7 cellular contexts compared by ENCODE assay signal in genomic region chr10:71773221-71773971, GRCh38. TPM values are rescaled to one million over a fixed set of nuclear protein-coding genes. Genes with fewer than 3 reads are reported as not detected.
DNase-seq lines count a peak whose midpoint lies in the region; ATAC-seq, FAIRE-seq and TF ChIP-seq lines count a peak whose summit lies in the region.

Gene VSIR (minus strand): TSS chr10:71773520. CDS start chr10:71773439, 81 bp downstream.

- intact Hi-C loops in left colon (cut with DNase I, micrococcal nuclease), result loop anchor here in 1 of 2 donors (10.0 kb wide), 1 partner anchor 59 kb away; the partner anchor contains the start of gene C10orf105

- DNase-seq in GM12892 (ENCODE audit: insufficient read length), result peak; percentile 89
- peak; percentile 9 for DNase-seq in NCI-H2029 treated with DMSO at 0.1 percent for 48 hours (lab: John Stamatoyannopoulos, UW)
- peak; percentile 97 for DNase-seq in activated CD4-positive, alpha-beta T cell treated with anti-CD3 and anti-CD28 coated beads for 48 hours
- DNase-seq in left colon, result peak; percentile 83 to 91
- peak; percentile 96 to 98 for DNase-seq in stimulated activated CD4-positive, alpha-beta T cell treated with anti-CD3 and anti-CD28 coated beads, Interleukin-2, amount 100 ng/mL, for 24 hours

- peak within 1 kb of the TSS; percentile 91 for H3K27ac ChIP-seq in cingulate gyrus (ENCODE audit: low read depth, low read length)

- ATAC-seq in HG02840 (IDR thresholded peaks at IDR 0.05; ENCODE audit: low FRiP score, unreplicated experiment) (peak; percentile 43), left colon (peak; percentile 85)

- peak; percentile 82 for TF ChIP-seq POLR2A in GM12892 (IDR thresholded peaks at IDR 0.05; ENCODE audit: low read depth, low read length)

- peak; percentile 89 for FAIRE-seq in GM12892 (lab: Jason Lieb, UNC)

RNA-seq across cellular contexts. Expression of gene VSIR, which starts in this region (rescaled TPM):
- 2.6 TPM for polyA plus RNA-seq in GM12892 (2012; ENCODE audit: missing spikeins)
- total RNA-seq in left colon, result 10 to 100 TPM; 50.5 to 76.7 TPM

Comparison
In these comparisons a context has a peak if more than half of its experiments do, and no peak if none do; other contexts are left out.
1. Peak in every context shown above with its lines: DNase-seq, ATAC-seq and H3K27ac ChIP-seq.
2. DNase-seq: peak in every context shown above with its lines; median percentile 97 in activated CD4-positive, alpha-beta T cell treated with anti-CD3 and anti-CD28 coated beads for 48 hours; 97 in stimulated activated CD4-positive, alpha-beta T cell treated with anti-CD3 and anti-CD28 coated beads, Interleukin-2, amount 100 ng/mL, for 24 hours; 89 in GM12892; 87 in left colon; 9 in NCI-H2029 treated with DMSO at 0.1 percent for 48 hours.